Comparison of ENCODE assay signal across 14 cellular contexts in the genomic region with DNA sequence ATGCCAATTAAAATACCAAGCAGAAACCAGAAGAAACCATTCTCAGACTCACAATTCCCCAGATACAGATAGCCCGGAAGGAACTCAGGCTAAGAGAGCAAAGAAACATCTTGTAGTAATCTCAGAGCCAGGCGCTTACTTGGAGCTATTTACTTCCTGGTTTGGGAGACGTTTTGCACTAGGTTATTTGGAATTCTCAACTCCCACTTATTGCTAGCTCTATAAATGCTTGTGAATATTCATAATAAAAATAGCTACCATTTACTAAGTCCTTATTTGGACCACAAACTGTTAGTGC.
DNase-seq lines count a peak whose midpoint lies in the region; ATAC-seq and TF ChIP-seq lines count a peak whose summit lies in the region.
"Had no signal": no experiment of that assay in that cellular context is flagged by ENCODE, and none has a peak within 500 bp of the region (broad histone marks: within the 10 kb centered on the region; RNA-seq: fewer than 3 reads in every experiment).

No MANE protein-coding gene starts in this region.

- H3K27ac ChIP-seq in BLaER1 treated with 17β-estradiol and CSF1 and Interleukin-3, amounts not matched to agents 10 nM and 100 nM, result no peak overlapping the region
- H3K27ac ChIP-seq in right cardiac atrium (ENCODE audit: low read length) (no peak overlapping the region), thyroid gland (peak overlapping the region in 2 of 3 donors; percentile 6 to 40), SJCRH30 (no peak overlapping the region)
- H3K27ac ChIP-seq: C4-2B had no signal

- peaks cover 4 to 23% (median 10%) of the 10 kb centered on the region in 10 experiments; a peak in 18 of 20 replicates for H3K4me1 ChIP-seq in BLaER1 treated with 17β-estradiol and CSF1 and Interleukin-3, amounts not matched to agents 10 nM and 100 nM
- peaks cover 4% of the 10 kb centered on the region for H3K4me1 ChIP-seq in right cardiac atrium (ENCODE audit: control insufficient read depth, insufficient read depth, low read length)
- H3K4me1 ChIP-seq in thyroid gland, result peaks cover 17 to 23% of the 10 kb centered on the region in 2 donors
- no peaks in the 10 kb centered on the region for H3K4me1 ChIP-seq in SJCRH30

- 21% methylated on average over 3 of the region's 3 CpGs for WGBS in right cardiac atrium
- 68 to 78% methylated on average over 3 of the region's 3 CpGs for WGBS in thyroid gland, 2 donors

- no peak overlapping the region for H3K9ac ChIP-seq in BLaER1 treated with 17β-estradiol and CSF1 and Interleukin-3, amounts not matched to agents 10 nM and 100 nM

- no peak overlapping the region for H3K4me3 ChIP-seq in BLaER1 treated with 17β-estradiol and CSF1 and Interleukin-3, amounts not matched to agents 10 nM and 100 nM
- H3K4me3 ChIP-seq in right cardiac atrium (ENCODE audit: low read length) (no peak overlapping the region), thyroid gland (replicated peaks in 1 of 3) (no peak overlapping the region), SJCRH30 (no peak overlapping the region)

- intact Hi-C loops in right cardiac atrium (cut with DNase I) (no loop called here), thyroid gland (cut with DNase I) (no loop called here)

- DNase-seq in fibroblast of peridontal ligament (ENCODE audit: extremely low read depth) (peak; percentile 57), right cardiac atrium (no peak), thyroid gland (no peak), SJCRH30 (no peak), NCI-H1048 (lab: John Stamatoyannopoulos, UW) (no peak)
- DNase-seq: DMS 273 treated with DMSO at 0.1 percent for 48 hours, GDM1, KG1, NCI-H146, NCI-H526 treated with DMSO at 0.1 percent for 48 hours had no signal

- H3K27me3 ChIP-seq in BLaER1 treated with 17β-estradiol and CSF1 and Interleukin-3, amounts not matched to agents 10 nM and 100 nM, result 0 out of 22 replicates have a peak, but pooled peaks cover 0 to 5% (median 0%) of the 10 kb centered on the region in 11 experiments
- H3K27me3 ChIP-seq in right cardiac atrium (ENCODE audit: control insufficient read depth, insufficient read depth), result no peaks in the 10 kb centered on the region
- H3K27me3 ChIP-seq in thyroid gland, result no peaks in the 10 kb centered on the region
- H3K27me3 ChIP-seq in SJCRH30, result no peaks in the 10 kb centered on the region

- no peaks in the 10 kb centered on the region for H3K36me3 ChIP-seq in BLaER1 treated with 17β-estradiol and CSF1 and Interleukin-3, amounts not matched to agents 10 nM and 100 nM
- H3K36me3 ChIP-seq in thyroid gland (no peaks in the 10 kb centered on the region), SJCRH30 (no peaks in the 10 kb centered on the region)

- H4K20me1 ChIP-seq in BLaER1 treated with 17β-estradiol and CSF1 and Interleukin-3, amounts not matched to agents 10 nM and 100 nM, result no peaks in the 10 kb centered on the region

- no peak for TF ChIP-seq POLR2A in thyroid gland (IDR thresholded peaks at IDR 0.05)

- peak overlapping the region in 9 of 11 experiments; percentile 1 to 58 (median 47); a peak in 13 of 22 replicates for H3K4me2 ChIP-seq in BLaER1 treated with 17β-estradiol and CSF1 and Interleukin-3, amounts not matched to agents 10 nM and 100 nM

- ATAC-seq in right cardiac atrium, result peak; percentile 30 to 50
- ATAC-seq in HG02678 (IDR thresholded peaks at IDR 0.05; ENCODE audit: unreplicated experiment), result no peak
- ATAC-seq: HepG2 had no signal

- no peak for TF ChIP-seq CTCF in thyroid gland (IDR thresholded peaks at IDR 0.05)

- peaks cover 8 to 20% (median 14%) of the 10 kb centered on the region in 11 experiments; a peak in 20 of 22 replicates for H3K9me3 ChIP-seq in BLaER1 treated with 17β-estradiol and CSF1 and Interleukin-3, amounts not matched to agents 10 nM and 100 nM (replicated peaks in 1 of 11)
- H3K9me3 ChIP-seq in right cardiac atrium (ENCODE audit: control insufficient read depth, low read length) (no peaks in the 10 kb centered on the region), thyroid gland (no peaks in the 10 kb centered on the region), SJCRH30 (replicated peaks) (no peaks in the 10 kb centered on the region)

Comparison
In these comparisons a context has a peak if more than half of its experiments do, and no peak if none do; other contexts are left out.
1. H3K27ac ChIP-seq: peak in thyroid gland (2 of 3); none in BLaER1 treated with 17β-estradiol and CSF1 and Interleukin-3, amounts not matched to agents 10 nM and 100 nM (0 of 11), right cardiac atrium (single experiment) and SJCRH30 (single experiment).